In genomic region chr19:46787331-46788100, GRCh38 we compare ENCODE assay signal across 8 cellular contexts. TPM values are rescaled to one million over a fixed set of nuclear protein-coding genes. Genes with fewer than 3 reads are reported as not detected.
A peak's percentile ranks its signal among the peaks of the same experiment; 100 is the strongest.
DNase-seq lines count a peak whose midpoint lies in the region; ATAC-seq and TF ChIP-seq lines count a peak whose summit lies in the region.

No MANE protein-coding gene starts in this region.

- CTCF ChIA-PET in Caco-2 (lab: Charles Lee) (interaction anchor here (0.5 to 1.2 kb wide), 2 partner anchors 11 to 392 kb away, joined by 3 read pairs; no protein-coding TSS in a partner anchor), GM10248 (lab: Yijun Ruan, JAX) (interaction anchor here (1.1 to 2.7 kb wide), 3 partner anchors 15 to 203 kb away, joined by 3 to 11 read pairs (median 3); no protein-coding TSS in a partner anchor)

- peaks cover 13% of the 10 kb centered on the region for H3K36me3 ChIP-seq in Caco-2 (ENCODE audit: control insufficient read depth, insufficient read depth, low read length)

- DNase-seq in Caco-2 (peak; percentile 79 to 81), T-helper 9 cell (peak; percentile 29), cerebellar cortex (ENCODE audit: low spot score) (peak; percentile 52), left colon (peak; percentile 69 to 70), GM10248 (ENCODE audit: extremely low spot score) (no peak)
- DNase-seq in stimulated activated CD4-positive, alpha-beta T cell treated with anti-CD3 and anti-CD28 coated beads, Interleukin-4, amount 100 ng/mL, for 1 hour = peak; percentile 51

- H3K4me1 ChIP-seq in Caco-2 = peaks cover 31% of the 10 kb centered on the region

- POLR2A ChIA-PET in Caco-2 (lab: Charles Lee) = interaction anchor here (0.7 to 1.0 kb wide), 2 partner anchors 16 to 73 kb away, joined by 3 read pairs; no protein-coding TSS in a partner anchor
- POLR2A ChIA-PET in GM10248 (lab: Yijun Ruan, JAX) = interaction anchor here (0.6 to 2.2 kb wide), 10 partner anchors 10 to 439 kb away, joined by 3 to 22 read pairs (median 6); partner anchors contain the start of gene ZC3H4

- ATAC-seq in left colon (peak; percentile 46), GM19035 (IDR thresholded peaks at IDR 0.05; ENCODE audit: unreplicated experiment) (no peak)

- H3K36me3 Mint-ChIP-seq in Caco-2 (ENCODE audit: insufficient read depth, unreplicated experiment) (peaks cover 63% of the 10 kb centered on the region), IgD-negative memory B cell (no peaks in the 10 kb centered on the region)

- H3K27me3 Mint-ChIP-seq in Caco-2 (ENCODE audit: insufficient read depth, unreplicated experiment) (no peaks in the 10 kb centered on the region), IgD-negative memory B cell (no peaks in the 10 kb centered on the region)

- H3K27me3 ChIP-seq in Caco-2 (replicated peaks; ENCODE audit: control insufficient read depth, insufficient read depth, low read length) = no peaks in the 10 kb centered on the region

- peak overlapping the region; percentile 84 for H3K4me3 ChIP-seq in Caco-2 (ENCODE audit: low read depth, low read length)

- intact Hi-C loops in Caco-2 (cut with micrococcal nuclease; ENCODE audit: unreplicated experiment) = loop anchor here (1.0 to 2.0 kb wide), 3 partner anchors 16 to 63 kb away; partner anchors contain the start of gene AP2S1
- intact Hi-C loops in left colon (cut with DNase I, micrococcal nuclease) = no loop called here

- H3K9me3 ChIP-seq in Caco-2 = no peaks in the 10 kb centered on the region

- H3K27ac Mint-ChIP-seq in Caco-2 (ENCODE audit: unreplicated experiment) (peak overlapping the region; percentile 99), IgD-negative memory B cell (peak overlapping the region; percentile 95 to 98 (median 96))

- H3K9me3 Mint-ChIP-seq in Caco-2 (ENCODE audit: unreplicated experiment) (no peaks in the 10 kb centered on the region), IgD-negative memory B cell (peaks cover 0 to 2% (median 0%) of the 10 kb centered on the region in 3 donors)

- BruUV-seq in Caco-2 (replicated peaks; lab: Mats Ljungman, UMichigan) = TSS peak; percentile 33

- H3K4me1 Mint-ChIP-seq in Caco-2 (ENCODE audit: low read depth, unreplicated experiment) (peaks cover 49% of the 10 kb centered on the region), IgD-negative memory B cell (peaks cover 26 to 34% (median 32%) of the 10 kb centered on the region in 3 donors)

- TF ChIP-seq CTCF in Caco-2 (IDR thresholded peaks at IDR 0.05; ENCODE audit: insufficient read depth in 1 of 2, low read depth in 1 of 2, low read length in 1 of 2, severe bottlenecking in 1 of 2, unreplicated experiment in 1 of 2) (no peak), GM10248 (IDR thresholded peaks at IDR 0.05; ENCODE audit: control extremely low read depth, extremely low read depth, low read depth, missing control alignments) (no peak)

- H3K4me3 Mint-ChIP-seq in Caco-2 (ENCODE audit: unreplicated experiment) = peak overlapping the region; percentile 99
- H3K4me3 Mint-ChIP-seq in IgD-negative memory B cell = peak overlapping the region; percentile 93 to 99 (median 96)

RNA-seq across cellular contexts. Expression of gene SLC1A5, which starts 0.9 kb away (rescaled TPM):
- total RNA-seq in Caco-2 (2022) (497 and 512 TPM in 2 replicates), left colon (100 to 1,000 TPM in 1 of 2 donors, 10 to 100 TPM in 1; 88.5 to 145 TPM)
- polyA plus RNA-seq in IgD-negative memory B cell = 38.2 TPM

RNA-seq across cellular contexts. Expression of gene STRN4, which starts 41.3 kb away (rescaled TPM):
- total RNA-seq in Caco-2 (2022) = 151 and 162 TPM in 2 replicates
- polyA plus RNA-seq in IgD-negative memory B cell = 33.3 TPM
- total RNA-seq in left colon = 10 to 100 TPM; 69.2 to 74.9 TPM

RNA-seq across cellular contexts. Expression of gene FKRP, which starts 41.7 kb away (rescaled TPM):
- total RNA-seq in Caco-2 (2022) (30.6 and 33.1 TPM in 2 replicates), left colon (10 to 100 TPM; 10.2 to 10.8 TPM)
- 5.9 TPM for polyA plus RNA-seq in IgD-negative memory B cell
